ENCODE assay signal across 9 cellular contexts in genomic region chr2:12106440-12107080, GRCh38.
A peak's percentile ranks its signal among the peaks of the same experiment; 100 is the strongest.
DNase-seq lines count a peak whose midpoint lies in the region; ATAC-seq and TF ChIP-seq lines count a peak whose summit lies in the region.
"Had no signal": no experiment of that assay in that cellular context is flagged by ENCODE, and none has a peak within 500 bp of the region (broad histone marks: within the 10 kb centered on the region; RNA-seq: fewer than 3 reads in every experiment).

No MANE protein-coding gene starts in this region.

- POLR2A ChIA-PET in AG04450 (lab: Yijun Ruan, JAX): interaction anchor here (1.3 kb wide), 1 partner anchor 610 kb away, joined by 7 read pairs; the partner anchor contains the start of gene TRIB2
- POLR2A ChIA-PET in HCT116 (lab: Charles Lee): no interaction called here

- H3K27ac ChIP-seq in AG04450 (ENCODE audit: low read depth, low read length): peak overlapping the region; percentile 35
- no peak overlapping the region for H3K27ac ChIP-seq in HCT116 (ENCODE audit: low read depth, low read length)
- H3K27ac ChIP-seq in left ventricle myocardium inferior (replicated peaks): no peak overlapping the region
- no peak overlapping the region for H3K27ac ChIP-seq in testis

- H3K9me3 ChIP-seq in AG04450 (ENCODE audit: control insufficient read depth, insufficient read depth, low read length): no peaks in the 10 kb centered on the region
- H3K9me3 ChIP-seq in HCT116 (ENCODE audit: control insufficient read depth in 1 of 2, insufficient read depth in 1 of 2, low read depth in 1 of 2, low read length in 2 of 2): no peaks in the 10 kb centered on the region
- H3K9me3 ChIP-seq in left ventricle myocardium inferior (replicated peaks): no peaks in the 10 kb centered on the region
- no peaks in the 10 kb centered on the region for H3K9me3 ChIP-seq in testis

- intact Hi-C loops in HCT116 (cut with micrococcal nuclease) (no loop called here), left ventricle myocardium inferior (cut with micrococcal nuclease) (no loop called here), testis (cut with DNase I; ENCODE audit: low total_unique reads) (no loop called here)

- no peak overlapping the region for H3K4me2 ChIP-seq in HCT116 (ENCODE audit: low read length)

- H3K79me2 ChIP-seq in HCT116 (ENCODE audit: insufficient read depth, low read length): no peaks in the 10 kb centered on the region

- no peak overlapping the region for H3K9ac ChIP-seq in HCT116 (ENCODE audit: low read length)

- 52 to 58% methylated on average over 11 of the region's 11 CpGs for WGBS in testis, 2 donors

- H3K4me3 ChIP-seq in AG04450 (ENCODE audit: low read depth, low read length) (no peak overlapping the region), HCT116 (replicated peaks in 1 of 2; ENCODE audit: low read depth in 1 of 2, low read length in 2 of 2) (no peak overlapping the region), left ventricle myocardium inferior (no peak overlapping the region), testis (no peak overlapping the region)
- H3K4me3 ChIP-seq: skin epidermis had no signal

- H3K9me3 Mint-ChIP-seq in stimulated activated naive CD8-positive, alpha-beta T cell treated with anti-CD3 and anti-CD28 coated beads, Interleukin-15, amount 100 ng/mL, for 72 hours: peaks cover 0 to 6% of the 10 kb centered on the region in 2 donors

- no peak overlapping the region for H3K4me3 Mint-ChIP-seq in stimulated activated naive CD8-positive, alpha-beta T cell treated with anti-CD3 and anti-CD28 coated beads, Interleukin-15, amount 100 ng/mL, for 72 hours

- BruUV-seq in HCT116 (replicated peaks; lab: Mats Ljungman, UMichigan): no TSS peak

- H3K4me1 ChIP-seq in HCT116 (ENCODE audit: control insufficient read depth in 1 of 2, insufficient read depth in 2 of 2, low read length in 2 of 2): peaks cover 0 to 6% of the 10 kb centered on the region in 2 experiments; a peak in 2 of 4 replicates
- H3K4me1 ChIP-seq in left ventricle myocardium inferior: peaks cover 21% of the 10 kb centered on the region
- H3K4me1 ChIP-seq in testis: peaks cover 15% of the 10 kb centered on the region

- no peaks in the 10 kb centered on the region for H3K9me2 ChIP-seq in HCT116 (ENCODE audit: insufficient read depth)

- peaks cover 6% of the 10 kb centered on the region for H3K27me3 Mint-ChIP-seq in stimulated activated naive CD8-positive, alpha-beta T cell treated with anti-CD3 and anti-CD28 coated beads, Interleukin-15, amount 100 ng/mL, for 72 hours

- RAD21 ChIA-PET in HCT116 (lab: Charles Lee; ENCODE audit: low non-redundant PET in 1 of 2, low total read pairs in 2 of 2, uncharacterized antibody in 2 of 2, unreplicated experiment in 2 of 2): no interaction called here

- peaks cover 55% of the 10 kb centered on the region for H3K4me1 Mint-ChIP-seq in stimulated activated naive CD8-positive, alpha-beta T cell treated with anti-CD3 and anti-CD28 coated beads, Interleukin-15, amount 100 ng/mL, for 72 hours

- TF ChIP-seq POLR2A in HCT116 (IDR thresholded peaks at IDR 0.05; ENCODE audit: borderline replicate concordance, extremely low read depth, insufficient read depth, insufficient read length): no peak
- no peak for TF ChIP-seq POLR2A in testis (IDR thresholded peaks at IDR 0.05)

- no peak overlapping the region for H2AFZ ChIP-seq in HCT116 (ENCODE audit: low read depth, low read length, poor library complexity, severe bottlenecking)

- TF ChIP-seq RAD21 in HCT116 (IDR thresholded peaks at IDR 0.05; ENCODE audit: low read depth): no peak

- ATAC-seq in HCT116: peak; percentile 67
- ATAC-seq in stimulated activated naive CD8-positive, alpha-beta T cell treated with anti-CD3 and anti-CD28 coated beads, Interleukin-15, amount 100 ng/mL, for 72 hours: peak; percentile 86

- H3K27me3 ChIP-seq in AG04450 (ENCODE audit: control insufficient read depth, insufficient read depth, low read length) (no peaks in the 10 kb centered on the region), HCT116 (ENCODE audit: insufficient read depth, low read length) (no peaks in the 10 kb centered on the region), left ventricle myocardium inferior (ENCODE audit: low read depth) (no peaks in the 10 kb centered on the region), testis (no peaks in the 10 kb centered on the region)

- H3K36me3 ChIP-seq in HCT116 (ENCODE audit: control insufficient read depth in 1 of 2, insufficient read depth in 2 of 2, low read length in 2 of 2) (no peaks in the 10 kb centered on the region), left ventricle myocardium inferior (no peaks in the 10 kb centered on the region), testis (ENCODE audit: low read depth, missing control alignments) (no peaks in the 10 kb centered on the region)

- no peak for TF ChIP-seq CTCF in AG04450 (IDR thresholded peaks at IDR 0.05; ENCODE audit: low read depth, low read length)
- no peak for TF ChIP-seq CTCF in HCT116 (IDR thresholded peaks at IDR 0.05 in 2 of 3, conservative IDR thresholded peaks at IDR 0.05 in 1 of 3; ENCODE audit: borderline replicate concordance in 1 of 3, insufficient read depth in 1 of 3, low read depth in 2 of 3, low read length in 2 of 3)
- TF ChIP-seq CTCF in left ventricle myocardium inferior (IDR thresholded peaks at IDR 0.05; ENCODE audit: borderline replicate concordance): no peak
- no peak for TF ChIP-seq CTCF in testis (IDR thresholded peaks at IDR 0.05)

- DNase-seq in AG04450 (ENCODE audit: low read depth, low spot score) (peak; percentile 96), HCT116 (ENCODE audit: low read depth, low spot score) (no peak), left ventricle myocardium inferior (peak; percentile 80), testis (no peak), NCI-H526 (lab: John Stamatoyannopoulos, UW) (no peak), NCI-H2227 treated with DMSO at 0.1 percent for 48 hours (lab: John Stamatoyannopoulos, UW) (no peak)
- peak; percentile 42 to 53 for DNase-seq in activated CD4-positive, alpha-beta T cell treated with anti-CD3 and anti-CD28 coated beads, Interleukin-2, amount 50 U/mL, for 48 hours
- peak; percentile 16 to 43 for DNase-seq in stimulated activated naive CD8-positive, alpha-beta T cell treated with anti-CD3 and anti-CD28 coated beads, Interleukin-15, amount 100 ng/mL, for 72 hours

- CTCF ChIA-PET in AG04450 (lab: Charles Lee) (interaction anchor here (0.9 kb wide), 1 partner anchor 12 kb away, joined by 3 read pairs; no protein-coding TSS in a partner anchor), HCT116 (lab: Charles Lee) (no interaction called here)

- no peaks in the 10 kb centered on the region for H4K20me1 ChIP-seq in HCT116 (ENCODE audit: insufficient read depth)

- no peak overlapping the region for H3K27ac Mint-ChIP-seq in stimulated activated naive CD8-positive, alpha-beta T cell treated with anti-CD3 and anti-CD28 coated beads, Interleukin-15, amount 100 ng/mL, for 72 hours

TF ChIP-seq in HCT116, 20 proteins besides CTCF, POLR2A, EP300 and RAD21:
- no peak for TF ChIP-seq CBX3 (IDR thresholded peaks at IDR 0.05; ENCODE audit: low read depth)
TF ChIP-seq in HCT116: peak in this region for 0.

Comparison
In these comparisons a context has a peak if more than half of its experiments do, and no peak if none do; other contexts are left out.
1. DNase-seq: peak in AG04450 (single experiment), activated CD4-positive, alpha-beta T cell treated with anti-CD3 and anti-CD28 coated beads, Interleukin-2, amount 50 U/mL, for 48 hours (2 of 2), left ventricle myocardium inferior (single experiment) and stimulated activated naive CD8-positive, alpha-beta T cell treated with anti-CD3 and anti-CD28 coated beads, Interleukin-15, amount 100 ng/mL, for 72 hours (2 of 2); none in HCT116 (single experiment), testis (single experiment), NCI-H526 (0 of 2) and NCI-H2227 treated with DMSO at 0.1 percent for 48 hours (single experiment).